ENCODE assay signal across 19 cellular contexts in the genomic region with DNA sequence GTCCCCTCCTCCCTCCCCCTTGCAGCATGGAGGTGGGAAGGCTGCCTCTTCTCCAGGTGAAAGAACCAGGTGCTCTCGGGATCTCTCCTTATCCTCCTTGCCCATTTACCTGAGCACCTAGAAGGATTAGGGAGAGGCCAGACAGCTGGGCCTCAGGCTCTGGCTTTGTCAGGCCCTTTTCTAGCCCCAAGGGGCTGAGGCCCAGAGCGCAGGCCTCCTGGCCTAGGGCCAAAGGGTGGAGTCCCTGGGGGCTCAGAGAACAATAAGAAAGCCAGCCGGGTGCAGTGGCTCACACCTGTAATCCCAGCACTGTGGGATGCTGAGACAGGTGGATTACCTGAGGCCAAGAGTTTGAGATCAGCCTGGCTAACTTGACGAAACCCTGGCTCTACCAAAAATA. TPM values are rescaled to one million over a fixed set of nuclear protein-coding genes. Genes with fewer than 3 reads are reported as not detected.
DNase-seq lines count a peak whose midpoint lies in the region; ATAC-seq and TF ChIP-seq lines count a peak whose summit lies in the region.
"Had no signal": no experiment of that assay in that cellular context is flagged by ENCODE, and none has a peak within 500 bp of the region (broad histone marks: within the 10 kb centered on the region; RNA-seq: fewer than 3 reads in every experiment).

No MANE protein-coding gene starts in this region.

- POLR2A ChIA-PET in activated CD4-positive, alpha-beta T cell treated with anti-CD3 and anti-CD28 coated beads, Interleukin-2, amount 10 ng/mL, durations not matched to agents 7 days and 5 days (lab: Charles Lee): no interaction called here

- TF ChIP-seq CTCF in heart right ventricle (IDR thresholded peaks at IDR 0.05): no peak
- TF ChIP-seq CTCF in foreskin keratinocyte (conservative IDR thresholded peaks at IDR 0.05): no peak

- no peaks in the 10 kb centered on the region for H3K36me3 ChIP-seq in heart right ventricle
- H3K36me3 ChIP-seq: SJCRH30 had no signal

- peaks cover 0 to 14% (median 0%) of the 10 kb centered on the region in 11 donors for H3K9me3 ChIP-seq in heart right ventricle

- H3K36me3 Mint-ChIP-seq in activated CD4-positive, alpha-beta T cell treated with anti-CD3 and anti-CD28 coated beads, Interleukin-2, amount 10 ng/mL, durations not matched to agents 7 days and 5 days (ENCODE audit: low read depth): peaks cover 4% of the 10 kb centered on the region

- WGBS in heart right ventricle, 2 donors: 59 to 63% methylated on average over 4 of the region's 4 CpGs

- intact Hi-C loops in Right ventricle myocardium inferior (cut with DNase I): no loop called here
- intact Hi-C loops in heart right ventricle (cut with DNase I): loop anchor here in 1 of 10 donors (5.0 to 10.0 kb wide), 2 partner anchors 312 to 450 kb away; partner anchors contain the start of genes ATP5MGL and CYB5R3

- DNase-seq in DMS153 (lab: John Stamatoyannopoulos, UW) (peak; percentile 27), DMS153 treated with DMSO at 0.1 percent for 48 hours (lab: John Stamatoyannopoulos, UW; ENCODE audit: unreplicated experiment) (no peak), Right ventricle myocardium inferior (ENCODE audit: missing footprints) (peak; percentile 9), heart right ventricle (no peak), NCI-H69 (lab: John Stamatoyannopoulos, UW) (peak; percentile 84), foreskin keratinocyte (no peak), putamen (ENCODE audit: low spot score) (no peak)
- DNase-seq in activated CD4-positive, alpha-beta T cell treated with anti-CD3 and anti-CD28 coated beads, Interleukin-2, amount 10 ng/mL, durations not matched to agents 7 days and 5 days: no peak
- DNase-seq: Caco-2, DND-41, GDM1, NCI-H2029 treated with DMSO at 0.1 percent for 48 hours, NCI-H446, NCI-H748 treated with DMSO at 0.1 percent for 48 hours had no signal

- CTCF ChIA-PET in activated CD4-positive, alpha-beta T cell treated with anti-CD3 and anti-CD28 coated beads, Interleukin-2, amount 10 ng/mL, durations not matched to agents 7 days and 5 days (lab: Charles Lee): no interaction called here

- H3K27ac Mint-ChIP-seq in activated CD4-positive, alpha-beta T cell treated with anti-CD3 and anti-CD28 coated beads, Interleukin-2, amount 10 ng/mL, durations not matched to agents 7 days and 5 days: no peak overlapping the region
- H3K27ac Mint-ChIP-seq: T-helper 2 cell treated with Interferon-gamma antibody and Interleukin-4, amounts not matched to agents 5 μg/mL and 100 μg/mL, for 36 hours had no signal

- H3K27me3 ChIP-seq in heart right ventricle (no peaks in the 10 kb centered on the region), foreskin keratinocyte (no peaks in the 10 kb centered on the region)
- H3K27me3 ChIP-seq: SJCRH30 had no signal

- no peaks in the 10 kb centered on the region for H3K27me3 Mint-ChIP-seq in activated CD4-positive, alpha-beta T cell treated with anti-CD3 and anti-CD28 coated beads, Interleukin-2, amount 10 ng/mL, durations not matched to agents 7 days and 5 days

- ATAC-seq in Right ventricle myocardium inferior: no peak
- ATAC-seq in heart right ventricle: no peak
- peak; percentile 4 for ATAC-seq in foreskin keratinocyte
- ATAC-seq: K562 had no signal

- H3K4me3 ChIP-seq in heart right ventricle: no peak overlapping the region
- H3K4me3 ChIP-seq: K562, SJCRH30 had no signal

- peaks cover 9% of the 10 kb centered on the region for H3K4me1 Mint-ChIP-seq in activated CD4-positive, alpha-beta T cell treated with anti-CD3 and anti-CD28 coated beads, Interleukin-2, amount 10 ng/mL, durations not matched to agents 7 days and 5 days

- no peak overlapping the region for H3K4me3 Mint-ChIP-seq in activated CD4-positive, alpha-beta T cell treated with anti-CD3 and anti-CD28 coated beads, Interleukin-2, amount 10 ng/mL, durations not matched to agents 7 days and 5 days
- H3K4me3 Mint-ChIP-seq: T-helper 2 cell treated with Interferon-gamma antibody and Interleukin-4, amounts not matched to agents 5 μg/mL and 100 μg/mL, for 36 hours had no signal

- peaks cover 12% of the 10 kb centered on the region for H3K9me3 Mint-ChIP-seq in activated CD4-positive, alpha-beta T cell treated with anti-CD3 and anti-CD28 coated beads, Interleukin-2, amount 10 ng/mL, durations not matched to agents 7 days and 5 days

- peaks cover 0 to 35% (median 14%) of the 10 kb centered on the region in 9 donors for H3K4me1 ChIP-seq in heart right ventricle
- peaks cover 7% of the 10 kb centered on the region for H3K4me1 ChIP-seq in foreskin keratinocyte
- H3K4me1 ChIP-seq: SJCRH30 had no signal

- H3K27ac ChIP-seq in heart right ventricle: peak overlapping the region in 2 of 10 donors; percentile 38 to 69
- no peak overlapping the region for H3K27ac ChIP-seq in foreskin keratinocyte
- H3K27ac ChIP-seq: 22Rv1, C4-2B, SJCRH30 had no signal

RNA-seq across cellular contexts. Expression of gene TTLL1, which starts 5.4 kb away (rescaled TPM):
- 7.3 TPM for total RNA-seq in Right ventricle myocardium inferior
- total RNA-seq in heart right ventricle: 10 to 100 TPM in 7 of 10 donors, 1 to 10 TPM in 3; 7.2 to 14.5 (median 11.0) TPM
- 1 to 10 TPM; 4.5 to 5.7 TPM for polyA plus RNA-seq in heart right ventricle
- total RNA-seq in foreskin keratinocyte: 1.8 and 2.3 TPM in 2 replicates
- 1.5 and 2.7 TPM in 2 replicates for polyA plus RNA-seq in foreskin keratinocyte
- 1 to 10 TPM; 9.0 to 9.3 TPM for total RNA-seq in activated CD4-positive, alpha-beta T cell treated with anti-CD3 and anti-CD28 coated beads, Interleukin-2, amount 10 ng/mL, durations not matched to agents 7 days and 5 days

RNA-seq across cellular contexts. Expression of gene BIK, which starts 16.0 kb away (rescaled TPM):
- total RNA-seq in Right ventricle myocardium inferior (0.43 TPM), heart right ventricle (under 1 TPM in 5 of 10 donors, not detected in 5; 0.32 to 0.81 (median 0.57) TPM), foreskin keratinocyte (7.4 and 11.8 TPM in 2 replicates)
- polyA plus RNA-seq in heart right ventricle (under 1 TPM; 0.28 to 0.88 TPM), foreskin keratinocyte (7.1 and 12.8 TPM in 2 replicates)
- 1 to 10 TPM; 1.4 to 1.9 TPM for total RNA-seq in activated CD4-positive, alpha-beta T cell treated with anti-CD3 and anti-CD28 coated beads, Interleukin-2, amount 10 ng/mL, durations not matched to agents 7 days and 5 days

RNA-seq across cellular contexts. Expression of gene MCAT, which starts 48.6 kb away (rescaled TPM):
- total RNA-seq in Right ventricle myocardium inferior: 15.5 TPM
- 10 to 100 TPM; 12.8 to 18.2 (median 15.2) TPM for total RNA-seq in heart right ventricle
- 10 to 100 TPM; 17.6 to 33.4 TPM for polyA plus RNA-seq in heart right ventricle
- 15.9 and 16.7 TPM in 2 replicates for total RNA-seq in foreskin keratinocyte
- 19.3 and 24.5 TPM in 2 replicates for polyA plus RNA-seq in foreskin keratinocyte
- total RNA-seq in activated CD4-positive, alpha-beta T cell treated with anti-CD3 and anti-CD28 coated beads, Interleukin-2, amount 10 ng/mL, durations not matched to agents 7 days and 5 days: 10 to 100 TPM in 1 of 2 experiments, 1 to 10 TPM in 1; 9.5 to 10.4 TPM

RNA-seq across cellular contexts. Expression of gene TSPO, which starts 56.8 kb away (rescaled TPM):
- total RNA-seq in Right ventricle myocardium inferior: 136 TPM
- 100 to 1,000 TPM in 4 of 10 donors, 10 to 100 TPM in 6; 84.7 to 173 (median 99.0) TPM for total RNA-seq in heart right ventricle
- 100 to 1,000 TPM; 231 to 258 TPM for polyA plus RNA-seq in heart right ventricle
- 364 and 470 TPM in 2 replicates for total RNA-seq in foreskin keratinocyte
- polyA plus RNA-seq in foreskin keratinocyte: 560 and 763 TPM in 2 replicates
- total RNA-seq in activated CD4-positive, alpha-beta T cell treated with anti-CD3 and anti-CD28 coated beads, Interleukin-2, amount 10 ng/mL, durations not matched to agents 7 days and 5 days: 100 to 1,000 TPM in 1 of 2 experiments, 10 to 100 TPM in 1; 90.9 to 122 TPM

Comparison
In these comparisons a context has a peak if more than half of its experiments do, and no peak if none do; other contexts are left out.
1. DNase-seq: peak in DMS153 (single experiment), Right ventricle myocardium inferior (single experiment) and NCI-H69 (single experiment); none in DMS153 treated with DMSO at 0.1 percent for 48 hours (single experiment), heart right ventricle (0 of 2), foreskin keratinocyte (0 of 2), activated CD4-positive, alpha-beta T cell treated with anti-CD3 and anti-CD28 coated beads, Interleukin-2, amount 10 ng/mL, durations not matched to agents 7 days and 5 days (single experiment) and putamen (single experiment).